ENCODE assay signal across 13 cellular contexts in genomic region chr1:27576846-27577245, GRCh38. TPM values are rescaled to one million over a fixed set of nuclear protein-coding genes. Genes with fewer than 3 reads are reported as not detected.
A peak's percentile ranks its signal among the peaks of the same experiment; 100 is the strongest.
DNase-seq lines count a peak whose midpoint lies in the region; ATAC-seq, FAIRE-seq and TF ChIP-seq lines count a peak whose summit lies in the region.
"Had no signal": no experiment of that assay in that cellular context is flagged by ENCODE, and none has a peak within 500 bp of the region (broad histone marks: within the 10 kb centered on the region; RNA-seq: fewer than 3 reads in every experiment).

No MANE protein-coding gene starts in this region.

- peaks cover 50% of the 10 kb centered on the region for H3K4me1 ChIP-seq in Panc1 (ENCODE audit: control insufficient read depth, insufficient read depth, low read length)
- peaks cover 26 to 40% (median 34%) of the 10 kb centered on the region in 4 experiments for H3K4me1 ChIP-seq in H1 (replicated peaks in 1 of 4; ENCODE audit: control insufficient read depth in 3 of 4, insufficient read depth in 4 of 4, low read length in 3 of 4)
- H3K4me1 ChIP-seq in thoracic aorta (ENCODE audit: control insufficient read depth in 1 of 2, low read depth in 2 of 2): peaks cover 57 to 91% of the 10 kb centered on the region in 2 donors
- no peaks in the 10 kb centered on the region for H3K4me1 ChIP-seq in PC-9 (replicated peaks; ENCODE audit: insufficient read depth)

- no peak overlapping the region for H3K27ac Mint-ChIP-seq in naive B cell
- H3K27ac Mint-ChIP-seq: activated naive CD4-positive, alpha-beta T cell treated with anti-CD3 and anti-CD28 coated beads, Interleukin-2, amount 50 U/mL, for 24 hours had no signal

- H3K4ac ChIP-seq in H1 (replicated peaks; ENCODE audit: insufficient read length, low read depth, low read length): no peak overlapping the region

- CTCF ChIA-PET in Panc1 (lab: Charles Lee) (interaction anchor here (0.6 kb wide), 1 partner anchor 25 kb away, joined by 4 read pairs; no protein-coding TSS in a partner anchor), H1 (lab: Charles Lee; ENCODE audit: partially characterized antibody) (interaction anchor here (0.6 to 56.1 kb wide), 13 partner anchors 9 to 225 kb away, joined by 3 to 1807 read pairs (median 4); partner anchors contain the start of genes AHDC1 and MAP3K6), PC-9 (lab: Charles Lee) (no interaction called here)

- peak overlapping the region; percentile 35 to 81 (median 74) for H3K4me3 Mint-ChIP-seq in naive B cell

- H3K9me3 ChIP-seq in Panc1 (ENCODE audit: control insufficient read depth, insufficient read depth, low read depth, low read length) (no peaks in the 10 kb centered on the region), H1 (ENCODE audit: insufficient read depth in 2 of 2, low read depth in 1 of 2, low read length in 1 of 2) (no peaks in the 10 kb centered on the region), thoracic aorta (no peaks in the 10 kb centered on the region), PC-9 (ENCODE audit: insufficient read depth, low read depth) (no peaks in the 10 kb centered on the region)

- H3K56ac ChIP-seq in H1 (replicated peaks; ENCODE audit: insufficient read length, low read depth, low read length): no peak overlapping the region

- H3K27me3 Mint-ChIP-seq in naive B cell: no peaks in the 10 kb centered on the region
- H3K27me3 Mint-ChIP-seq: activated naive CD4-positive, alpha-beta T cell treated with anti-CD3 and anti-CD28 coated beads, Interleukin-2, amount 50 U/mL, for 24 hours had no signal

- no peak for TF ChIP-seq POLR2A in H1 (IDR thresholded peaks at IDR 0.05; ENCODE audit: control extremely low read depth in 1 of 2, low read depth in 2 of 2, low read length in 2 of 2)

- no peak overlapping the region for H3K23ac ChIP-seq in H1 (ENCODE audit: insufficient read length)

- no peaks in the 10 kb centered on the region for H3K9me2 ChIP-seq in PC-9 (ENCODE audit: insufficient read depth)

- H3K23me2 ChIP-seq in H1 (ENCODE audit: low read depth, low read length): peaks cover under 1% of the 10 kb centered on the region; the same call in 1 of the 2 replicates

- no peak overlapping the region for H4K8ac ChIP-seq in H1 (ENCODE audit: extremely low read depth, insufficient read depth, low read length)

- no peak for FAIRE-seq in H1 (lab: Jason Lieb, UNC)

- BruUV-seq in Panc1 (replicated peaks; lab: Mats Ljungman, UMichigan) (no TSS peak), PC-9 (replicated peaks; lab: Mats Ljungman, UMichigan) (no TSS peak)

- H3K27me3 ChIP-seq in Panc1 (ENCODE audit: control insufficient read depth, insufficient read depth, low read length): no peaks in the 10 kb centered on the region
- no peaks in the 10 kb centered on the region for H3K27me3 ChIP-seq in H1 (replicated peaks in 1 of 4; ENCODE audit: control insufficient read depth in 3 of 4, extremely low read depth in 1 of 4, insufficient read depth in 3 of 4, low read length in 3 of 4)
- no peaks in the 10 kb centered on the region for H3K27me3 ChIP-seq in thoracic aorta (replicated peaks; ENCODE audit: insufficient read depth)
- no peaks in the 10 kb centered on the region for H3K27me3 ChIP-seq in PC-9 (ENCODE audit: insufficient read depth, low read depth)

- H2AK5ac ChIP-seq in H1 (ENCODE audit: low read depth, low read length): 0 out of 2 replicates have a peak overlapping the region, but pooled peaks have one; percentile 76

- peaks cover 16% of the 10 kb centered on the region for H3K79me1 ChIP-seq in H1 (ENCODE audit: low read depth, low read length)

- ATAC-seq in Panc1 (no peak), naive B cell (ENCODE audit: low read depth in 2 of 2) (no peak), thoracic aorta (ENCODE audit: insufficient number of reproducible peaks, low FRiP score, low read depth) (no peak), HG02623 (IDR thresholded peaks at IDR 0.05; ENCODE audit: unreplicated experiment) (no peak), GM18517 (IDR thresholded peaks at IDR 0.05; ENCODE audit: unreplicated experiment) (no peak)

- H4K20me1 ChIP-seq in H1 (replicated peaks in 1 of 2; ENCODE audit: control insufficient read depth in 1 of 2, insufficient read depth in 2 of 2, low read length in 2 of 2) (peaks cover 4 to 24% of the 10 kb centered on the region in 2 experiments), PC-9 (ENCODE audit: insufficient read depth) (no peaks in the 10 kb centered on the region)

- TF ChIP-seq EP300 in H1 (IDR thresholded peaks at IDR 0.05; ENCODE audit: borderline replicate concordance in 1 of 2, low read depth in 2 of 2, low read length in 2 of 2): no peak

- no peak for TF ChIP-seq CTCF in Panc1 (IDR thresholded peaks at IDR 0.05)
- no peak for TF ChIP-seq CTCF in H1 (IDR thresholded peaks at IDR 0.05; ENCODE audit: control extremely low read depth in 1 of 3, insufficient read depth in 1 of 3, low read depth in 1 of 3, low read length in 3 of 3)
- TF ChIP-seq CTCF in thoracic aorta (IDR thresholded peaks at IDR 0.05): no peak
- TF ChIP-seq CTCF in PC-9 (conservative IDR thresholded peaks at IDR 0.05): no peak

- H2AFZ ChIP-seq in H1 (ENCODE audit: low read length) (no peak overlapping the region), PC-9 (no peak overlapping the region)

- H2BK5ac ChIP-seq in H1 (ENCODE audit: low read depth, low read length): peak overlapping the region; percentile 78; the same call in 1 of the 2 replicates

- H4K5ac ChIP-seq in H1 (ENCODE audit: insufficient read length, low read depth, low read length): no peak overlapping the region

- no peaks in the 10 kb centered on the region for H3K36me3 Mint-ChIP-seq in naive B cell
- H3K36me3 Mint-ChIP-seq: activated naive CD4-positive, alpha-beta T cell treated with anti-CD3 and anti-CD28 coated beads, Interleukin-2, amount 50 U/mL, for 24 hours had no signal

- no peak overlapping the region for H3K9ac ChIP-seq in H1 (replicated peaks in 1 of 4; ENCODE audit: extremely low read depth in 1 of 4, low read depth in 3 of 4, low read length in 3 of 4)

- H3K4me1 Mint-ChIP-seq in naive B cell: peaks cover 35 to 48% (median 47%) of the 10 kb centered on the region in 3 donors

- H3K14ac ChIP-seq in H1 (ENCODE audit: insufficient read length): no peak overlapping the region

- H3K4me3 ChIP-seq in Panc1 (ENCODE audit: low read depth in 2 of 2, low read length in 2 of 2) (no peak overlapping the region), H1 (ENCODE audit: extremely low read depth in 1 of 4, insufficient read depth in 2 of 4, low read depth in 3 of 4, low read length in 4 of 4) (no peak overlapping the region), thoracic aorta (no peak overlapping the region), PC-9 (no peak overlapping the region)

- 0 out of 2 replicates have a peak overlapping the region, but pooled peaks have one; percentile 48 for H2BK20ac ChIP-seq in H1 (ENCODE audit: low read length)

- in situ Hi-C loops in Panc1 (cut with HindIII; ENCODE audit: low pct_unique_long_range_greater_than_20kb, low sequenced_read_pairs): no loop called here

- H3K79me2 ChIP-seq in H1 (ENCODE audit: control insufficient read depth in 1 of 2, insufficient read depth in 2 of 2, low read length in 2 of 2) (peaks cover 3 to 37% of the 10 kb centered on the region in 2 experiments; a peak in 2 of 4 replicates), PC-9 (ENCODE audit: low read depth) (no peaks in the 10 kb centered on the region; the same call in 1 of the 2 replicates)

- H3K36me3 ChIP-seq in Panc1 (ENCODE audit: control insufficient read depth, insufficient read depth, low read length) (no peaks in the 10 kb centered on the region), H1 (ENCODE audit: control insufficient read depth in 2 of 4, insufficient read depth in 4 of 4, low read length in 3 of 4) (no peaks in the 10 kb centered on the region), thoracic aorta (no peaks in the 10 kb centered on the region), PC-9 (ENCODE audit: low read depth) (no peaks in the 10 kb centered on the region)

- POLR2A ChIA-PET in Panc1 (lab: Charles Lee): no interaction called here
- POLR2A ChIA-PET in H1 (lab: Charles Lee; ENCODE audit: partially characterized antibody): interaction anchor here (1.6 to 25.0 kb wide), 4 partner anchors 15 to 49 kb away, joined by 7 to 355 read pairs (median 224); partner anchors contain the start of gene AHDC1
- POLR2A ChIA-PET in PC-9 (lab: Charles Lee; ENCODE audit: unreplicated experiment): no interaction called here

- peak overlapping the region; percentile 53 for H2BK12ac ChIP-seq in H1 (ENCODE audit: low read depth, low read length)

- intact Hi-C loops in Panc1 (cut with micrococcal nuclease; ENCODE audit: unreplicated experiment): no loop called here
- intact Hi-C loops in PC-9 (cut with micrococcal nuclease; ENCODE audit: unreplicated experiment): no loop called here

- H4K91ac ChIP-seq in H1 (replicated peaks; ENCODE audit: insufficient read length, low read length): no peak overlapping the region

- H2BK15ac ChIP-seq in H1 (ENCODE audit: low read length): peak overlapping the region; percentile 92

- peak overlapping the region; percentile 85 for H3K27ac ChIP-seq in Panc1 (ENCODE audit: low read length)
- no peak overlapping the region for H3K27ac ChIP-seq in H1 (ENCODE audit: low read depth, low read length)
- H3K27ac ChIP-seq in thoracic aorta: peak overlapping the region; percentile 82 to 97
- H3K27ac ChIP-seq in PC-9: no peak overlapping the region

- 85% methylated on average over 7 of the region's 7 CpGs; no CpG with 5 or more reads in 1 of the 2 experiments for WGBS in H1 (ENCODE audit: extremely low coverage in 1 of 2, insufficient coverage in 1 of 2, insufficient read length in 1 of 2, insufficient replicate concordance in 2 of 2, low coverage in 1 of 2, low lambda C conversion rate in 2 of 2, missing lambda C conversion rate in 1 of 2), 2 experiments

- no peak for TF ChIP-seq RAD21 in H1 (IDR thresholded peaks at IDR 0.05 in 1 of 2, conservative IDR thresholded peaks at IDR 0.05 in 1 of 2; ENCODE audit: low read depth in 2 of 2, low read length in 2 of 2)

- DNase-seq in Panc1 (ENCODE audit: low read depth, low spot score): no peak
- no peak for DNase-seq in H1 (ENCODE audit: low read depth in 1 of 2, low spot score in 2 of 2)
- DNase-seq in naive B cell: no peak
- DNase-seq in thoracic aorta (ENCODE audit: low spot score): no peak
- no peak for DNase-seq in PC-9
- no peak for DNase-seq in CD1c-positive myeloid dendritic cell (ENCODE audit: extremely low spot score)
- DNase-seq: activated CD4-positive, alpha-beta T cell treated with anti-CD3 and anti-CD28 coated beads for 48 hours; effector CD4-positive, alpha-beta T cell; NCI-H2029 treated with DMSO at 0.1 percent for 48 hours; RPMI8226 had no signal

- H3K9me3 Mint-ChIP-seq in naive B cell: no peaks in the 10 kb centered on the region
- H3K9me3 Mint-ChIP-seq: activated naive CD4-positive, alpha-beta T cell treated with anti-CD3 and anti-CD28 coated beads, Interleukin-2, amount 50 U/mL, for 24 hours had no signal

- H2BK120ac ChIP-seq in H1 (replicated peaks; ENCODE audit: low read depth, low read length): no peak overlapping the region

- H3F3A ChIP-seq in PC-9 (ENCODE audit: insufficient read depth, low read depth): no peaks in the 10 kb centered on the region

- H3K4me2 ChIP-seq in H1 (ENCODE audit: insufficient read depth in 1 of 2, low read depth in 2 of 2, low read length in 2 of 2): peak overlapping the region in 1 of 2 experiments; percentile 64; a peak in 1 of 4 replicates
- H3K4me2 ChIP-seq in PC-9: no peak overlapping the region

- H3K18ac ChIP-seq in H1 (ENCODE audit: extremely low read depth, low read length): no peak overlapping the region; the same call in 1 of the 2 replicates

RNA-seq across cellular contexts. Expression of gene AHDC1, which starts 27.1 kb away (rescaled TPM):
- total RNA-seq in Panc1 (2021; ENCODE audit: unreplicated experiment): 47.1 TPM
- polyA plus RNA-seq in Panc1 (2012; ENCODE audit: insufficient read length): 35.8 TPM
- 35.1 and 39.4 TPM in 2 replicates for total RNA-seq in H1 (2021; fragmentation: NEBNext Ultra II Directional; extraction: Animal tissue kit (Norgen Biotek cat#: 25700))
- polyA plus RNA-seq in H1 (2011; rRNA removed): 4.4 and 8.6 TPM in 2 replicates
- polyA plus RNA-seq in H1 (2011; cell fraction: cytosol; rRNA removed): 3.3 TPM
- polyA plus RNA-seq in H1 (2011; cell fraction: nucleus; rRNA removed): 17.1 TPM
- polyA plus RNA-seq in H1 (2012, experiment 1 of 2): 18.4 to 23.0 TPM (median 21.1 TPM) in 4 replicates
- polyA plus RNA-seq in H1 (2012, experiment 2 of 2): 17.0 TPM
- 11.2 TPM for polyA plus RNA-seq in H1 (2013, experiment 1 of 2)
- 11.1 TPM for polyA plus RNA-seq in H1 (2013, experiment 2 of 2)
- 4.4 and 6.1 TPM in 2 replicates for polyA minus RNA-seq in H1 (2011; rRNA and poly(A)+ RNA removed)
- 11.9 TPM for polyA minus RNA-seq in H1 (2011; cell fraction: cytosol; rRNA and poly(A)+ RNA removed)
- polyA minus RNA-seq in H1 (2011; cell fraction: nucleus; rRNA and poly(A)+ RNA removed): 10.5 TPM
- polyA plus RNA-seq in naive B cell (ENCODE audit: low read depth in 6 of 6): 1 to 10 TPM in 3 of 6 donors, under 1 TPM in 3; 0.15 to 2.3 (median 0.91) TPM
- total RNA-seq in thoracic aorta: 10 to 100 TPM; 38.3 to 55.4 TPM
- 45.9 and 48.8 TPM in 2 replicates for total RNA-seq in PC-9 (2021)

RNA-seq across cellular contexts. Expression of gene FGR, which starts 58.1 kb away (rescaled TPM):
- 0.18 TPM for total RNA-seq in Panc1 (2021; ENCODE audit: unreplicated experiment)
- not detected for polyA plus RNA-seq in Panc1 (2012; ENCODE audit: insufficient read length)
- total RNA-seq in H1 (2021; fragmentation: NEBNext Ultra II Directional; extraction: Animal tissue kit (Norgen Biotek cat#: 25700)): 0.22 and 0.36 TPM in 2 replicates
- 0.86 and 0.95 TPM in 2 replicates for polyA plus RNA-seq in H1 (2011; rRNA removed)
- 0.62 TPM for polyA plus RNA-seq in H1 (2011; cell fraction: cytosol; rRNA removed)
- polyA plus RNA-seq in H1 (2011; cell fraction: nucleus; rRNA removed): 1.6 TPM
- polyA plus RNA-seq in H1 (2012, experiment 1 of 2): 0.39 to 0.50 TPM (median 0.42 TPM) in 3 of 4 replicates, not detected in the other
- 0.18 TPM for polyA plus RNA-seq in H1 (2012, experiment 2 of 2)
- 0.34 TPM for polyA plus RNA-seq in H1 (2013, experiment 1 of 2)
- polyA plus RNA-seq in H1 (2013, experiment 2 of 2): 0.33 TPM
- 0.57 and 1.2 TPM in 2 replicates for polyA minus RNA-seq in H1 (2011; rRNA and poly(A)+ RNA removed)
- polyA minus RNA-seq in H1 (2011; cell fraction: cytosol; rRNA and poly(A)+ RNA removed): not detected
- 0.60 TPM for polyA minus RNA-seq in H1 (2011; cell fraction: nucleus; rRNA and poly(A)+ RNA removed)
- 100 to 1,000 TPM; 106 to 197 (median 132) TPM for polyA plus RNA-seq in naive B cell (ENCODE audit: low read depth in 6 of 6)
- 10 to 100 TPM; 17.0 to 21.5 TPM for total RNA-seq in thoracic aorta
- total RNA-seq in PC-9 (2021): not detected in 2 replicates

Comparison
In these comparisons a context has a peak if more than half of its experiments do, and no peak if none do; other contexts are left out.
1. H3K27ac ChIP-seq: peak in Panc1 (single experiment) and thoracic aorta (2 of 2); none in H1 (single experiment) and PC-9 (single experiment).
2. RNA of gene FGR, which starts 58.1 kb away (total RNA-seq): 17.0 to 21.5 TPM in thoracic aorta; 0.22 to 0.36 TPM in H1, 0.18 TPM in Panc1 (single experiment) and not detected in PC-9; every median in the first group is over 10 times any median in the second.